In the genomic region with DNA sequence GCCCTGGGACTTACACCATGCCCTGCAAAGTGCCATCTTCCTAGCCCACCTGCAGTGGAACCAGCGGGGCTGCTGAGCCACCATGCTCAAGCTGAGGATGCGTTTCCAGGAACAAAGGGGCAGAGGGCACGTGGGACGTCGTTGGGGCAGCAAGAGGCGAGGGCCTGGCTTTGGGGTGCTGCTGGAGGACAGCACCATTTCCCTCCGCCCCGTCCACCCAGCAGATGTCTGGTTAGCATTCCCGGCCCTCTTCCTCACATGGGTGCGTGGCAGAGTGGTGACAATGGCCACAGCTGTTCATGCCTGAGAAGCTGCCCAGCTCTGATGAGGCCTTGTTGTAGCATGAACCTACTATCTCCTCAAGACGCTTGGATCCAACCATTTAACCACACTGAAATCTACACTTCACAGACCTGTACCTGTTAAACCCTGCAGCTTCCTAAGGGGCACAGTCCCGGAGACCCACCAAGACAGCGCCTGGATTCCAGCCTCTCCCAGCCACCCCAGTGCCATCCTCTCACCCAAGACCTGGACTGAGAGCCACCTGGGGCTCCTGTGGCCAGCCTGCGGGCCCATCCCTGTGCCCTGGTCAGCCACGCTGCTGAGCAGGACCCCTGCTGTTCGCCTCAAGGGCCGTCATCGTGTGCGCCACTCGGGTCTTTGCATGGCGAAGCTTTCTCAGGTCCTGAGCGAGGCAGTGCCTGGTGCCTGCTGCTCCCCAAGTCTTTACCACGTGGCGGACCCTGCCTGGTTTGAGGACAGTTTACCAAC, we compare ENCODE assay signal across 14 cellular contexts. TPM values are rescaled to one million over a fixed set of nuclear protein-coding genes. Genes with fewer than 3 reads are reported as not detected.
DNase-seq lines count a peak whose midpoint lies in the region; ATAC-seq, FAIRE-seq and TF ChIP-seq lines count a peak whose summit lies in the region.
"Had no signal": no experiment of that assay in that cellular context is flagged by ENCODE, and none has a peak within 500 bp of the region (broad histone marks: within the 10 kb centered on the region; RNA-seq: fewer than 3 reads in every experiment).

No MANE protein-coding gene starts in this region.

- FAIRE-seq in H1 (lab: Jason Lieb, UNC) = no peak

- no peak overlapping the region for H3K4ac ChIP-seq in H1 (replicated peaks; ENCODE audit: insufficient read length, low read depth, low read length)

- H2BK20ac ChIP-seq in H1 (ENCODE audit: low read length) = no peak overlapping the region

- BruUV-seq in PC-9 (replicated peaks; lab: Mats Ljungman, UMichigan) = no TSS peak

- H2BK12ac ChIP-seq in H1 (ENCODE audit: low read depth, low read length) = peak overlapping the region; percentile 56; the same call in 1 of the 2 replicates

- TF ChIP-seq EP300 in H1 (IDR thresholded peaks at IDR 0.05; ENCODE audit: borderline replicate concordance in 1 of 2, low read depth in 2 of 2, low read length in 2 of 2) (no peak), neural cell (conservative IDR thresholded peaks at IDR 0.05; ENCODE audit: poor library complexity, severe bottlenecking) (no peak)

- H3K23ac ChIP-seq in H1 (ENCODE audit: insufficient read length) = no peak overlapping the region

- no peaks in the 10 kb centered on the region for H3K79me1 ChIP-seq in H1 (ENCODE audit: low read depth, low read length)

- no peak overlapping the region for H2BK120ac ChIP-seq in H1 (replicated peaks; ENCODE audit: low read depth, low read length)

- no peak overlapping the region for H3K14ac ChIP-seq in H1 (ENCODE audit: insufficient read length)

- no peaks in the 10 kb centered on the region for H3K9me3 Mint-ChIP-seq in stimulated activated naive CD8-positive, alpha-beta T cell treated with anti-CD3 and anti-CD28 coated beads, Interleukin-15, amount 100 ng/mL, for 72 hours

- H4K8ac ChIP-seq in H1 (ENCODE audit: extremely low read depth, insufficient read depth, low read length) = peak overlapping the region; percentile 53; the same call in 1 of the 2 replicates

- no peaks in the 10 kb centered on the region for H3K9me3 ChIP-seq in right atrium auricular region
- H3K9me3 ChIP-seq in H1 (ENCODE audit: insufficient read depth in 2 of 2, low read depth in 1 of 2, low read length in 1 of 2) = no peaks in the 10 kb centered on the region
- H3K9me3 ChIP-seq in neural cell (ENCODE audit: low read length) = no peaks in the 10 kb centered on the region
- H3K9me3 ChIP-seq in PC-9 (ENCODE audit: insufficient read depth, low read depth) = no peaks in the 10 kb centered on the region
- H3K9me3 ChIP-seq: body of pancreas had no signal

- H3K27ac Mint-ChIP-seq in stimulated activated naive CD8-positive, alpha-beta T cell treated with anti-CD3 and anti-CD28 coated beads, Interleukin-15, amount 100 ng/mL, for 72 hours = peak overlapping the region in 1 of 2 donors; percentile 63

- H3K4me2 ChIP-seq in H1 (ENCODE audit: insufficient read depth in 1 of 2, low read depth in 2 of 2, low read length in 2 of 2) (no peak overlapping the region), neural cell (ENCODE audit: low read length) (no peak overlapping the region), PC-9 (no peak overlapping the region)

- TF ChIP-seq CTCF in right atrium auricular region (IDR thresholded peaks at IDR 0.05) (no peak), H1 (IDR thresholded peaks at IDR 0.05; ENCODE audit: control extremely low read depth in 1 of 3, insufficient read depth in 1 of 3, low read depth in 1 of 3, low read length in 3 of 3) (no peak), neural cell (IDR thresholded peaks at IDR 0.05; ENCODE audit: poor library complexity, severe bottlenecking) (no peak), PC-9 (conservative IDR thresholded peaks at IDR 0.05) (no peak)

- no peak overlapping the region for H3K56ac ChIP-seq in H1 (replicated peaks; ENCODE audit: insufficient read length, low read depth, low read length)

- no peak overlapping the region for H2AFZ ChIP-seq in H1 (ENCODE audit: low read length)
- no peak overlapping the region for H2AFZ ChIP-seq in neural cell (ENCODE audit: low read depth, low read length)
- no peak overlapping the region for H2AFZ ChIP-seq in PC-9

- peaks cover 11% of the 10 kb centered on the region for H3K27me3 Mint-ChIP-seq in stimulated activated naive CD8-positive, alpha-beta T cell treated with anti-CD3 and anti-CD28 coated beads, Interleukin-15, amount 100 ng/mL, for 72 hours

- H3K9me2 ChIP-seq in neural cell (ENCODE audit: insufficient read depth, low read length) (no peaks in the 10 kb centered on the region), PC-9 (ENCODE audit: insufficient read depth) (no peaks in the 10 kb centered on the region)

- no peak overlapping the region for H3K9ac ChIP-seq in H1 (replicated peaks in 1 of 4; ENCODE audit: extremely low read depth in 1 of 4, low read depth in 3 of 4, low read length in 3 of 4)
- no peak overlapping the region for H3K9ac ChIP-seq in neural cell (ENCODE audit: low read length)

- CTCF ChIA-PET in H1 (lab: Charles Lee; ENCODE audit: partially characterized antibody) (interaction anchor here (0.6 to 7.6 kb wide), 36 partner anchors 8 to 671 kb away, joined by 3 to 73 read pairs (median 4); partner anchors contain the start of gene SLC45A1), PC-9 (lab: Charles Lee) (no interaction called here)

- H3K4me3 ChIP-seq in right atrium auricular region (no peak overlapping the region), H1 (ENCODE audit: extremely low read depth in 1 of 4, insufficient read depth in 2 of 4, low read depth in 3 of 4, low read length in 4 of 4) (no peak overlapping the region), neural cell (ENCODE audit: low read length) (no peak overlapping the region), PC-9 (no peak overlapping the region)
- H3K4me3 ChIP-seq: body of pancreas had no signal

- H3K79me2 ChIP-seq in H1 (ENCODE audit: control insufficient read depth in 1 of 2, insufficient read depth in 2 of 2, low read length in 2 of 2) = no peaks in the 10 kb centered on the region
- no peaks in the 10 kb centered on the region for H3K79me2 ChIP-seq in neural cell (replicated peaks; ENCODE audit: insufficient read depth, low read length)
- H3K79me2 ChIP-seq in PC-9 (ENCODE audit: low read depth) = no peaks in the 10 kb centered on the region

- peak overlapping the region; percentile 18; the same call in 1 of the 2 replicates for H2BK5ac ChIP-seq in H1 (ENCODE audit: low read depth, low read length)

- H4K5ac ChIP-seq in H1 (ENCODE audit: insufficient read length, low read depth, low read length) = peak overlapping the region; percentile 25

- H4K91ac ChIP-seq in H1 (replicated peaks; ENCODE audit: insufficient read length, low read length) = no peak overlapping the region

- intact Hi-C loops in left cardiac atrium (cut with DNase I) = no loop called here
- intact Hi-C loops in PC-9 (cut with micrococcal nuclease; ENCODE audit: unreplicated experiment) = no loop called here

- peak overlapping the region; percentile 78 for H3K27ac ChIP-seq in right atrium auricular region
- no peak overlapping the region for H3K27ac ChIP-seq in H1 (ENCODE audit: low read depth, low read length)
- H3K27ac ChIP-seq in neural cell (ENCODE audit: low read length) = no peak overlapping the region
- no peak overlapping the region for H3K27ac ChIP-seq in PC-9

- TF ChIP-seq POLR2A in H1 (IDR thresholded peaks at IDR 0.05; ENCODE audit: control extremely low read depth in 1 of 2, low read depth in 2 of 2, low read length in 2 of 2) = peak; percentile 6 to 57; a peak in 1 of 3 replicates

- no peak overlapping the region for H2BK15ac ChIP-seq in H1 (ENCODE audit: low read length)

- no peak overlapping the region for H3K4me3 Mint-ChIP-seq in stimulated activated naive CD8-positive, alpha-beta T cell treated with anti-CD3 and anti-CD28 coated beads, Interleukin-15, amount 100 ng/mL, for 72 hours

- H3K4me1 ChIP-seq in right atrium auricular region = peaks cover 2 to 61% of the 10 kb centered on the region in 2 donors
- H3K4me1 ChIP-seq in H1 (replicated peaks in 1 of 4; ENCODE audit: control insufficient read depth in 3 of 4, insufficient read depth in 4 of 4, low read length in 3 of 4) = peaks cover 0 to 11% (median 3%) of the 10 kb centered on the region in 4 experiments; a peak in 5 of 7 replicates
- no peaks in the 10 kb centered on the region for H3K4me1 ChIP-seq in PC-9 (replicated peaks; ENCODE audit: insufficient read depth)

- no peaks in the 10 kb centered on the region for H3K23me2 ChIP-seq in H1 (ENCODE audit: low read depth, low read length)

- H3K36me3 ChIP-seq in right atrium auricular region (peaks cover 27% of the 10 kb centered on the region), H1 (ENCODE audit: control insufficient read depth in 2 of 4, insufficient read depth in 4 of 4, low read length in 3 of 4) (peaks cover under 1 to 22% (median 10%) of the 10 kb centered on the region in 4 experiments; a peak in 6 of 8 replicates), neural cell (ENCODE audit: insufficient read depth, low read length) (peaks cover under 1% of the 10 kb centered on the region), PC-9 (ENCODE audit: low read depth) (no peaks in the 10 kb centered on the region)

- TF ChIP-seq RAD21 in H1 (IDR thresholded peaks at IDR 0.05 in 1 of 2, conservative IDR thresholded peaks at IDR 0.05 in 1 of 2; ENCODE audit: low read depth in 2 of 2, low read length in 2 of 2) = no peak
- TF ChIP-seq RAD21 in neural cell (conservative IDR thresholded peaks at IDR 0.05) = no peak

- H3K18ac ChIP-seq in H1 (ENCODE audit: extremely low read depth, low read length) = peak overlapping the region; percentile 62; the same call in 1 of the 2 replicates

- no peaks in the 10 kb centered on the region for H3K27me3 ChIP-seq in right atrium auricular region
- no peaks in the 10 kb centered on the region for H3K27me3 ChIP-seq in H1 (replicated peaks in 1 of 4; ENCODE audit: control insufficient read depth in 3 of 4, extremely low read depth in 1 of 4, insufficient read depth in 3 of 4, low read length in 3 of 4)
- H3K27me3 ChIP-seq in neural cell (ENCODE audit: insufficient read depth, low read depth, low read length) = no peaks in the 10 kb centered on the region
- no peaks in the 10 kb centered on the region for H3K27me3 ChIP-seq in PC-9 (ENCODE audit: insufficient read depth, low read depth)
- H3K27me3 ChIP-seq: body of pancreas had no signal

- H3F3A ChIP-seq in neural cell (ENCODE audit: insufficient read depth, low read length, poor library complexity, severe bottlenecking) (no peaks in the 10 kb centered on the region), PC-9 (ENCODE audit: insufficient read depth, low read depth) (no peaks in the 10 kb centered on the region)

- DNase-seq in right atrium auricular region (ENCODE audit: low spot score) = no peak
- DNase-seq in left cardiac atrium = no peak
- DNase-seq in H1 (ENCODE audit: low read depth in 1 of 2, low spot score in 2 of 2) = peak in 1 of 2 experiments; percentile 48
- DNase-seq in stimulated activated naive CD8-positive, alpha-beta T cell treated with anti-CD3 and anti-CD28 coated beads, Interleukin-15, amount 100 ng/mL, for 72 hours = no peak
- no peak for DNase-seq in activated CD4-positive, CD25-positive, alpha-beta regulatory T cell (lab: John Stamatoyannopoulos, UW)
- DNase-seq in PC-9 = no peak
- DNase-seq: activated effector memory CD4-positive, alpha-beta T cell treated with anti-CD3 and anti-CD28 coated beads, Interleukin-2, amount 50 U/mL, for 16 hours; COR-L47; NCI-H1436 treated with DMSO at 0.1 percent for 48 hours; stimulated activated CD4-positive, alpha-beta T cell treated with anti-CD3 and anti-CD28 coated beads, Interleukin-12 subunit alpha, Interleukin-12 subunit beta, amount 100 ng/mL, for 4 hours; T-helper 1 cell had no signal

- peak overlapping the region; percentile 83; the same call in 1 of the 2 replicates for H2AK5ac ChIP-seq in H1 (ENCODE audit: low read depth, low read length)

- no peak for ATAC-seq in left cardiac atrium
- ATAC-seq in stimulated activated naive CD8-positive, alpha-beta T cell treated with anti-CD3 and anti-CD28 coated beads, Interleukin-15, amount 100 ng/mL, for 72 hours = no peak
- no peak for ATAC-seq in HG03521 (IDR thresholded peaks at IDR 0.05; ENCODE audit: unreplicated experiment)
- ATAC-seq: body of pancreas had no signal

- WGBS in H1 (ENCODE audit: extremely low coverage in 1 of 2, insufficient coverage in 1 of 2, insufficient read length in 1 of 2, insufficient replicate concordance in 2 of 2, low coverage in 1 of 2, low lambda C conversion rate in 2 of 2, missing lambda C conversion rate in 1 of 2), 2 experiments = 86% methylated on average over 24 of the region's 24 CpGs; no CpG with 5 or more reads in 1 of the 2 experiments

- H4K20me1 ChIP-seq in H1 (replicated peaks in 1 of 2; ENCODE audit: control insufficient read depth in 1 of 2, insufficient read depth in 2 of 2, low read length in 2 of 2) (peaks cover 2 to 3% of the 10 kb centered on the region in 2 experiments), neural cell (ENCODE audit: insufficient read depth) (no peaks in the 10 kb centered on the region), PC-9 (ENCODE audit: insufficient read depth) (no peaks in the 10 kb centered on the region)

- H3K4me1 Mint-ChIP-seq in stimulated activated naive CD8-positive, alpha-beta T cell treated with anti-CD3 and anti-CD28 coated beads, Interleukin-15, amount 100 ng/mL, for 72 hours = peaks cover 6% of the 10 kb centered on the region

- POLR2A ChIA-PET in H1 (lab: Charles Lee; ENCODE audit: partially characterized antibody) (interaction anchor here (0.5 to 2.2 kb wide), 8 partner anchors 8 to 416 kb away, joined by 3 to 7 read pairs (median 3); no protein-coding TSS in a partner anchor), PC-9 (lab: Charles Lee; ENCODE audit: unreplicated experiment) (interaction anchor here (0.7 kb wide), 1 partner anchor 213 kb away, joined by 6 read pairs; no protein-coding TSS in a partner anchor)

RNA-seq across cellular contexts. Expression of gene SLC45A1, which starts 33.2 kb away (rescaled TPM):
- total RNA-seq in right atrium auricular region = 1 to 10 TPM; 1.0 to 3.0 TPM
- total RNA-seq in left cardiac atrium = 1 to 10 TPM; 1.8 to 2.2 TPM
- 1.6 and 1.7 TPM in 2 replicates for total RNA-seq in H1 (2021; fragmentation: NEBNext Ultra II Directional; extraction: Animal tissue kit (Norgen Biotek cat#: 25700))
- 1.0 and 1.6 TPM in 2 replicates for polyA plus RNA-seq in H1 (2011; rRNA removed)
- 0.96 TPM for polyA plus RNA-seq in H1 (2011; cell fraction: cytosol; rRNA removed)
- 1.5 TPM for polyA plus RNA-seq in H1 (2011; cell fraction: nucleus; rRNA removed)
- 1.6 to 2.1 TPM (median 1.8 TPM) in 4 replicates for polyA plus RNA-seq in H1 (2012, experiment 1 of 2)
- polyA plus RNA-seq in H1 (2012, experiment 2 of 2) = 1.8 TPM
- polyA plus RNA-seq in H1 (2013, experiment 1 of 2) = 2.7 TPM
- 3.0 TPM for polyA plus RNA-seq in H1 (2013, experiment 2 of 2)
- polyA minus RNA-seq in H1 (2011; rRNA and poly(A)+ RNA removed) = 0.32 and 1.1 TPM in 2 replicates
- not detected for polyA minus RNA-seq in H1 (2011; cell fraction: cytosol; rRNA and poly(A)+ RNA removed)
- 1.2 TPM for polyA minus RNA-seq in H1 (2011; cell fraction: nucleus; rRNA and poly(A)+ RNA removed)
- polyA plus RNA-seq in neural cell = 7.1 and 13.7 TPM in 2 replicates
- polyA minus RNA-seq in neural cell = 9.7 and 10.2 TPM in 2 replicates
- 0.20 TPM in 1 of 2 replicates, not detected in the other for total RNA-seq in PC-9 (2021)

Comparison
In these comparisons a context has a peak if more than half of its experiments do, and no peak if none do; other contexts are left out.
1. H3K27ac ChIP-seq: peak in right atrium auricular region (2 of 2); none in H1 (single experiment), neural cell (single experiment) and PC-9 (single experiment).